8 cellular contexts compared by ENCODE assay signal in the genomic region with DNA sequence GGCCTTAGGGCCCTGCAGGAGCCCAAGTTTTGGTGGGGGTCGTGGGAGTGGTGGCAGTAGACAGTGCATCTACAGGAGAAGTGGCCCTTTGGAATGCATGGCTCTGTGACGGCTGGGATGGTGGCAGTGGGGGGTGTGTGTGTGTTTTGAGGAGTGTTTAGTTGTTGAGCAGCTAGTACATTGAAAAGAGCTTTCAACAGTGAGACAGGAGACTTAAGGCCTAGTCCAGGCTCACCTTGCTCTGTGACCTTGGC. TPM values are rescaled to one million over a fixed set of nuclear protein-coding genes. Genes with fewer than 3 reads are reported as not detected.
DNase-seq lines count a peak whose midpoint lies in the region; ATAC-seq, FAIRE-seq and TF ChIP-seq lines count a peak whose summit lies in the region.

No MANE protein-coding gene starts in this region.

- CTCF ChIA-PET in A549 (lab: Yijun Ruan, JAX), result interaction anchor here (0.9 to 1.7 kb wide), 9 partner anchors 9 to 119 kb away, joined by 3 to 7 read pairs (median 4); no protein-coding TSS in a partner anchor

- H3K36me3 Mint-ChIP-seq in HFFc6 (ENCODE audit: low read depth), result peaks cover 4% of the 10 kb centered on the region; the same call in 1 of the 2 replicates

- H3K9me3 ChIP-seq in A549 (no peaks in the 10 kb centered on the region), breast epithelium (no peaks in the 10 kb centered on the region), mononuclear cell (ENCODE audit: low read depth, low read length) (no peaks in the 10 kb centered on the region)

- TF ChIP-seq EP300 in A549 (IDR thresholded peaks at IDR 0.05), result no peak

- 38% methylated on average over 2 of the region's 2 CpGs for WGBS in A549 (ENCODE audit: missing lambda C conversion rate)

- H3K4me1 ChIP-seq in A549 (peaks cover 30% of the 10 kb centered on the region), breast epithelium (peaks cover 0 to 5% of the 10 kb centered on the region in 2 donors), mononuclear cell (ENCODE audit: insufficient read depth, low read length) (peaks cover 28% of the 10 kb centered on the region)

- H3K9me3 Mint-ChIP-seq in HFFc6, result no peaks in the 10 kb centered on the region

- H3K4me3 ChIP-seq in A549 (peak overlapping the region; percentile 69), breast epithelium (peak overlapping the region; percentile 71 to 78 (median 74)), mononuclear cell (ENCODE audit: low read length) (peak overlapping the region; percentile 64)

- TF ChIP-seq CTCF in A549 (IDR thresholded peaks at IDR 0.05) (no peak), HFFc6 (IDR thresholded peaks at IDR 0.05) (no peak), breast epithelium (IDR thresholded peaks at IDR 0.05) (no peak)

- peak overlapping the region; percentile 92 to 97 for H3K27ac ChIP-seq in A549
- H3K27ac ChIP-seq in breast epithelium, result peak overlapping the region; percentile 87 to 93

- peak overlapping the region; percentile 66 for H3K27ac Mint-ChIP-seq in HFFc6

- H3K4me1 Mint-ChIP-seq in HFFc6 (ENCODE audit: low read depth), result peaks cover 30% of the 10 kb centered on the region

- no peak for FAIRE-seq in A549 (lab: Jason Lieb, UNC)

- TF ChIP-seq RAD21 in A549 (conservative IDR thresholded peaks at IDR 0.05 in 1 of 2, IDR thresholded peaks at IDR 0.05 in 1 of 2), result no peak

- POLR2A ChIA-PET in A549 (lab: Yijun Ruan, JAX), result interaction anchor here (1.5 to 2.7 kb wide), 2 partner anchors 28 to 37 kb away, joined by 12 to 20 read pairs; partner anchors contain the start of gene REPIN1

- peaks cover 2% of the 10 kb centered on the region for H3K27me3 Mint-ChIP-seq in HFFc6 (ENCODE audit: insufficient read depth)

- no peaks in the 10 kb centered on the region for H3K27me3 ChIP-seq in breast epithelium
- H3K27me3 ChIP-seq in mononuclear cell (ENCODE audit: insufficient read depth, low read length), result no peaks in the 10 kb centered on the region

- TF ChIP-seq POLR2A in A549 (IDR thresholded peaks at IDR 0.05; ENCODE audit: low read length) (no peak), breast epithelium (IDR thresholded peaks at IDR 0.05) (no peak)

- no peaks in the 10 kb centered on the region for H3K36me3 ChIP-seq in breast epithelium

- intact Hi-C loops in breast epithelium (cut with DNase I; ENCODE audit: low total_unique reads), result no loop called here

- H3K4me2 ChIP-seq in A549, result peak overlapping the region; percentile 94

- no peak for DNase-seq in A549 (ENCODE audit: low read depth in 1 of 2, low spot score in 1 of 2)
- DNase-seq in HFFc6, result no peak
- DNase-seq in breast epithelium (ENCODE audit: low spot score in 2 of 2), result peak in 1 of 2 donors; percentile 49
- DNase-seq in DMS153 treated with DMSO at 0.1 percent for 48 hours (lab: John Stamatoyannopoulos, UW; ENCODE audit: unreplicated experiment), result no peak
- no peak for DNase-seq in Ammon's horn (ENCODE audit: low spot score)

- H3K4me3 Mint-ChIP-seq in HFFc6, result peak overlapping the region; percentile 95

- no peak for ATAC-seq in A549
- no peak for ATAC-seq in HG03520 (IDR thresholded peaks at IDR 0.05; ENCODE audit: unreplicated experiment)
- ATAC-seq in GM18867 (IDR thresholded peaks at IDR 0.05; ENCODE audit: unreplicated experiment), result no peak

TF ChIP-seq in A549, 52 proteins besides CTCF, POLR2A, EP300 and RAD21:
- TF ChIP-seq MYC (IDR thresholded peaks at IDR 0.05; ENCODE audit: borderline replicate concordance, low read length), result no peak
- TF ChIP-seq MAZ (IDR thresholded peaks at IDR 0.05; ENCODE audit: borderline replicate concordance, low read depth, low read length), result no peak
- TF ChIP-seq SREBF2 (IDR thresholded peaks at IDR 0.05), result no peak
- TF ChIP-seq CHD4 (IDR thresholded peaks at IDR 0.05; ENCODE audit: borderline replicate concordance), result no peak

RNA-seq across cellular contexts. Expression of gene ZNF775, which starts 27.1 kb away (rescaled TPM):
- polyA plus RNA-seq in A549 (2011; rRNA removed) (1.5 and 1.7 TPM in 2 replicates), A549 (2017; fragmentation: RNase III; extraction: RNeasy Plus Mini Kit Qiagen cat#74134 plus additional on column Dnase treatment) (4.5 to 5.4 TPM (median 5.4 TPM) in 3 replicates)
- 3.7 and 5.1 TPM in 2 replicates for polyA plus RNA-seq in A549 (2012; cell fraction: cytosol; rRNA removed)
- polyA plus RNA-seq in A549 (2012; cell fraction: nucleus; rRNA removed), result 4.8 and 9.0 TPM in 2 replicates
- polyA minus RNA-seq in A549 (2011; rRNA and poly(A)+ RNA removed), result 0.83 and 1.2 TPM in 2 replicates
- 1 to 10 TPM; 2.7 to 3.8 (median 2.9) TPM for total RNA-seq in HFFc6 (2021; fragmentation: NEBNext Ultra II Directional; extraction: Animal tissue kit (Norgen Biotek cat#: 25700))
- total RNA-seq in breast epithelium (1 to 10 TPM; 1.9 to 5.7 (median 4.6) TPM), mononuclear cell (0.94 TPM)

RNA-seq across cellular contexts. Expression of gene REPIN1, which starts 37.6 kb away (rescaled TPM):
- 48.1 and 58.0 TPM in 2 replicates for polyA plus RNA-seq in A549 (2011; rRNA removed)
- 78.8 and 110 TPM in 2 replicates for polyA plus RNA-seq in A549 (2012; cell fraction: cytosol; rRNA removed)
- polyA plus RNA-seq in A549 (2012; cell fraction: nucleus; rRNA removed), result 120 and 144 TPM in 2 replicates
- 86.2 to 101 TPM (median 101 TPM) in 3 replicates for polyA plus RNA-seq in A549 (2017; fragmentation: RNase III; extraction: RNeasy Plus Mini Kit Qiagen cat#74134 plus additional on column Dnase treatment)
- 43.9 and 44.5 TPM in 2 replicates for polyA minus RNA-seq in A549 (2011; rRNA and poly(A)+ RNA removed)
- total RNA-seq in HFFc6 (2021; fragmentation: NEBNext Ultra II Directional; extraction: Animal tissue kit (Norgen Biotek cat#: 25700)), result 10 to 100 TPM; 68.8 to 78.3 (median 75.5) TPM
- 10 to 100 TPM; 43.7 to 70.8 (median 68.2) TPM for total RNA-seq in breast epithelium
- total RNA-seq in mononuclear cell, result 49.2 TPM

RNA-seq across cellular contexts. Expression of gene GIMAP8, which starts 44.2 kb away (rescaled TPM):
- not detected in 2 replicates for polyA plus RNA-seq in A549 (2011; rRNA removed)
- not detected in 2 replicates for polyA plus RNA-seq in A549 (2012; cell fraction: cytosol; rRNA removed)
- polyA plus RNA-seq in A549 (2012; cell fraction: nucleus; rRNA removed), result not detected in 2 replicates
- polyA plus RNA-seq in A549 (2017; fragmentation: RNase III; extraction: RNeasy Plus Mini Kit Qiagen cat#74134 plus additional on column Dnase treatment), result not detected in 3 replicates
- polyA minus RNA-seq in A549 (2011; rRNA and poly(A)+ RNA removed), result not detected in 2 replicates
- total RNA-seq in HFFc6 (2021; fragmentation: NEBNext Ultra II Directional; extraction: Animal tissue kit (Norgen Biotek cat#: 25700)), result not detected
- 10 to 100 TPM in 2 of 3 donors, 1 to 10 TPM in 1; 7.2 to 11.5 (median 10.4) TPM for total RNA-seq in breast epithelium
- total RNA-seq in mononuclear cell, result 4.2 TPM
